ENCODE assay signal across 8 cellular contexts in genomic region chr12:74537126-74537706, GRCh38. TPM values are rescaled to one million over a fixed set of nuclear protein-coding genes. Genes with fewer than 3 reads are reported as not detected.
DNase-seq lines count a peak whose midpoint lies in the region; ATAC-seq and TF ChIP-seq lines count a peak whose summit lies in the region.

No MANE protein-coding gene starts in this region.

- intact Hi-C loops in lower leg skin (cut with DNase I; ENCODE audit: low total_unique reads) = no loop called here

- peaks cover 44% of the 10 kb centered on the region for H3K36me3 Mint-ChIP-seq in activated naive CD4-positive, alpha-beta T cell treated with anti-CD3 and anti-CD28 coated beads, Interleukin-2, amount 10 ng/mL, durations not matched to agents 7 days and 5 days
- H3K36me3 Mint-ChIP-seq in HFFc6 (ENCODE audit: low read depth) = peaks cover 45% of the 10 kb centered on the region

- H3K4me1 ChIP-seq in thoracic aorta (ENCODE audit: control insufficient read depth in 1 of 2, low read depth in 2 of 2) = peaks cover 26 to 33% of the 10 kb centered on the region in 2 donors

- H3K9me3 ChIP-seq in MG63 = no peaks in the 10 kb centered on the region
- H3K9me3 ChIP-seq in thoracic aorta = no peaks in the 10 kb centered on the region

- TF ChIP-seq CTCF in HFFc6 (IDR thresholded peaks at IDR 0.05) (peak; percentile 84), lower leg skin (IDR thresholded peaks at IDR 0.05) (no peak), thoracic aorta (IDR thresholded peaks at IDR 0.05) (peak; percentile 58)

- peak overlapping the region; percentile 95 for H3K27ac Mint-ChIP-seq in activated naive CD4-positive, alpha-beta T cell treated with anti-CD3 and anti-CD28 coated beads, Interleukin-2, amount 10 ng/mL, durations not matched to agents 7 days and 5 days
- peak overlapping the region; percentile 100 for H3K27ac Mint-ChIP-seq in HFFc6

- peak overlapping the region; percentile 80 to 95 for H3K27ac ChIP-seq in thoracic aorta

- no peak for DNase-seq in activated naive CD4-positive, alpha-beta T cell treated with anti-CD3 and anti-CD28 coated beads, Interleukin-2, amount 10 ng/mL, durations not matched to agents 7 days and 5 days
- no peak for DNase-seq in activated naive CD4-positive, alpha-beta T cell treated with Interleukin-2 at 50 U/mL for 16 hours
- DNase-seq in HFFc6 = peak; percentile 61
- no peak for DNase-seq in MG63
- peak; percentile 82 for DNase-seq in SHP77 treated with DMSO at 0.1 percent for 48 hours (lab: John Stamatoyannopoulos, UW)
- peak; percentile 66 for DNase-seq in dermis blood vessel endothelial cell
- DNase-seq in lower leg skin (ENCODE audit: low spot score in 2 of 2) = no peak
- DNase-seq in thoracic aorta (ENCODE audit: low spot score) = no peak

- H3K4me3 ChIP-seq in MG63 = peak overlapping the region; percentile 79
- peak overlapping the region; percentile 82 for H3K4me3 ChIP-seq in lower leg skin (ENCODE audit: low read depth, poor library complexity, severe bottlenecking)
- H3K4me3 ChIP-seq in thoracic aorta = peak overlapping the region; percentile 90

- H3K4me3 Mint-ChIP-seq in activated naive CD4-positive, alpha-beta T cell treated with anti-CD3 and anti-CD28 coated beads, Interleukin-2, amount 10 ng/mL, durations not matched to agents 7 days and 5 days = peak overlapping the region; percentile 97
- peak overlapping the region; percentile 99 for H3K4me3 Mint-ChIP-seq in HFFc6

- H3K36me3 ChIP-seq in MG63 = peaks cover 40% of the 10 kb centered on the region
- no peaks in the 10 kb centered on the region for H3K36me3 ChIP-seq in thoracic aorta

- 0% methylated on average over 8 of the region's 8 CpGs for WGBS in lower leg skin, 2 donors

- CTCF ChIA-PET in activated naive CD4-positive, alpha-beta T cell treated with anti-CD3 and anti-CD28 coated beads, Interleukin-2, amount 10 ng/mL, durations not matched to agents 7 days and 5 days (lab: Charles Lee) = interaction anchor here (0.6 to 1.0 kb wide), 2 partner anchors 36 to 44 kb away, joined by 3 read pairs; no protein-coding TSS in a partner anchor

- ATAC-seq in thoracic aorta (ENCODE audit: insufficient number of reproducible peaks, low FRiP score, low read depth) = peak; percentile 57

- TF ChIP-seq POLR2A in lower leg skin (IDR thresholded peaks at IDR 0.05) = no peak

- H3K27me3 Mint-ChIP-seq in activated naive CD4-positive, alpha-beta T cell treated with anti-CD3 and anti-CD28 coated beads, Interleukin-2, amount 10 ng/mL, durations not matched to agents 7 days and 5 days = no peaks in the 10 kb centered on the region
- H3K27me3 Mint-ChIP-seq in HFFc6 (ENCODE audit: insufficient read depth) = no peaks in the 10 kb centered on the region; the same call in 1 of the 2 replicates

- H3K4me1 Mint-ChIP-seq in activated naive CD4-positive, alpha-beta T cell treated with anti-CD3 and anti-CD28 coated beads, Interleukin-2, amount 10 ng/mL, durations not matched to agents 7 days and 5 days = peaks cover 45% of the 10 kb centered on the region
- H3K4me1 Mint-ChIP-seq in HFFc6 (ENCODE audit: low read depth) = peaks cover 44% of the 10 kb centered on the region

- no peaks in the 10 kb centered on the region for H3K27me3 ChIP-seq in MG63
- no peaks in the 10 kb centered on the region for H3K27me3 ChIP-seq in thoracic aorta (replicated peaks; ENCODE audit: insufficient read depth)

- H3K9me3 Mint-ChIP-seq in activated naive CD4-positive, alpha-beta T cell treated with anti-CD3 and anti-CD28 coated beads, Interleukin-2, amount 10 ng/mL, durations not matched to agents 7 days and 5 days = no peaks in the 10 kb centered on the region
- no peaks in the 10 kb centered on the region; the same call in 1 of the 2 replicates for H3K9me3 Mint-ChIP-seq in HFFc6

RNA-seq across cellular contexts. Expression of gene ATXN7L3B, which starts 0.4 kb away (rescaled TPM):
- total RNA-seq in HFFc6 (2021; fragmentation: NEBNext Ultra II Directional; extraction: Animal tissue kit (Norgen Biotek cat#: 25700)) = 10 to 100 TPM; 18.3 to 24.0 (median 20.5) TPM
- total RNA-seq in MG63 (2014; rRNA removed; shearing (Covaris generic); ENCODE audit: low replicate concordance) = 38.6 and 40.2 TPM in 2 replicates
- total RNA-seq in dermis blood vessel endothelial cell (24.5 and 26.4 TPM in 2 replicates), lower leg skin (10 to 100 TPM; 20.9 to 25.1 (median 23.4) TPM), thoracic aorta (10 to 100 TPM; 13.7 to 19.4 TPM)

Comparison
In these comparisons a context has a peak if more than half of its experiments do, and no peak if none do; other contexts are left out.
1. DNase-seq: peak in HFFc6 (single experiment), SHP77 treated with DMSO at 0.1 percent for 48 hours (single experiment) and dermis blood vessel endothelial cell (single experiment); none in activated naive CD4-positive, alpha-beta T cell treated with anti-CD3 and anti-CD28 coated beads, Interleukin-2, amount 10 ng/mL, durations not matched to agents 7 days and 5 days (single experiment), activated naive CD4-positive, alpha-beta T cell treated with Interleukin-2 at 50 U/mL for 16 hours (single experiment), MG63 (single experiment), lower leg skin (0 of 2) and thoracic aorta (single experiment).
2. CTCF ChIP-seq: peak in HFFc6 (single experiment) and thoracic aorta (single experiment); none in lower leg skin (0 of 3).
3. Peak in every context shown above with its lines, with median percentiles within 50 percentile points of each other: H3K4me3 ChIP-seq.